Comparison of ENCODE assay signal across 6 cellular contexts in the genomic region with DNA sequence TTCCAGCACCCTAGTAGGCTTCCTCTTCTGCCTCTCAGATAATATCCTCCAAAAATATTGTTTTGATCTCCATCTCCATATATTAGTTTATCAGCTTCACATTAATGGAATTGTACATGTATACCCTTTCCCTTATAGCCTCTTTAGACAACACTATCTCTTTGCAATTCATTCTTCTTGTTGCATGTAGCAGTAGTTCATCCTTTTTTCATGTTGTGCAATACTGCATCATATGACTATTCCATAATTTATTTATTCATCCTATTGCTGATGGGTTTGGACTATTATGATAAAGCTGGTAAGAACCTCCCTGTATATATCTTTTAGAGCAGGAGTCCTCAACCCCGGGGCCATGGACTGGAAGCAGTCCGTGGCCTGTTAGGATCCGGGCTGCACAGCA.
"Had no signal": no experiment of that assay in that cellular context is flagged by ENCODE, and none has a peak within 500 bp of the region (broad histone marks: within the 10 kb centered on the region; RNA-seq: fewer than 3 reads in every experiment).

No MANE protein-coding gene starts in this region.

- DNase-seq: KBM-7, KG1 had no signal

- H3K9ac ChIP-seq: KMS-11 had no signal

- ATAC-seq: HepG2, K562 had no signal

- H3K4me2 ChIP-seq: KMS-11 had no signal

- H3K27ac ChIP-seq: HL-60, KMS-11 had no signal

- H3K4me3 ChIP-seq: K562 had no signal
